In genomic region chr1:98565951-98566350, GRCh38 we compare ENCODE assay signal across 14 cellular contexts.
"Had no signal": no experiment of that assay in that cellular context is flagged by ENCODE, and none has a peak within 500 bp of the region (broad histone marks: within the 10 kb centered on the region; RNA-seq: fewer than 3 reads in every experiment).

No MANE protein-coding gene starts in this region.

- H3K4me3 ChIP-seq: esophagus muscularis mucosa, gastroesophageal sphincter, mucosa of descending colon, ovary, smooth muscle cell had no signal

- H3K4me1 ChIP-seq: esophagus muscularis mucosa, gastroesophageal sphincter had no signal

- H3K4me3 Mint-ChIP-seq: naive thymus-derived CD8-positive, alpha-beta T cell had no signal

- H3K27ac Mint-ChIP-seq: naive thymus-derived CD8-positive, alpha-beta T cell had no signal

- H3K27ac ChIP-seq: epithelial cell of prostate, esophagus muscularis mucosa, gastroesophageal sphincter, ovary had no signal

- H3K4me1 Mint-ChIP-seq: naive thymus-derived CD8-positive, alpha-beta T cell had no signal

- H3K4me2 ChIP-seq: smooth muscle cell had no signal

- H3K27me3 Mint-ChIP-seq: naive thymus-derived CD8-positive, alpha-beta T cell had no signal

- H3K36me3 ChIP-seq: esophagus muscularis mucosa, gastroesophageal sphincter, ovary had no signal

- H3K9me3 ChIP-seq: esophagus muscularis mucosa, gastroesophageal sphincter had no signal

- DNase-seq: effector memory CD4-positive, alpha-beta T cell; foreskin fibroblast; left colon; mucosa of descending colon; naive thymus-derived CD8-positive, alpha-beta T cell; nucleus accumbens; ovary; right cardiac atrium; stimulated activated CD4-positive, alpha-beta T cell treated with anti-CD3 and anti-CD28 coated beads, Interleukin-2, amount 100 ng/mL, for 48 hours; stimulated activated naive CD4-positive, alpha-beta T cell treated with Interleukin-2 at 50 U/mL for 16 hours had no signal

- H3K27me3 ChIP-seq: esophagus muscularis mucosa, gastroesophageal sphincter, ovary had no signal
